ENCODE assay signal across 9 cellular contexts in the genomic region with DNA sequence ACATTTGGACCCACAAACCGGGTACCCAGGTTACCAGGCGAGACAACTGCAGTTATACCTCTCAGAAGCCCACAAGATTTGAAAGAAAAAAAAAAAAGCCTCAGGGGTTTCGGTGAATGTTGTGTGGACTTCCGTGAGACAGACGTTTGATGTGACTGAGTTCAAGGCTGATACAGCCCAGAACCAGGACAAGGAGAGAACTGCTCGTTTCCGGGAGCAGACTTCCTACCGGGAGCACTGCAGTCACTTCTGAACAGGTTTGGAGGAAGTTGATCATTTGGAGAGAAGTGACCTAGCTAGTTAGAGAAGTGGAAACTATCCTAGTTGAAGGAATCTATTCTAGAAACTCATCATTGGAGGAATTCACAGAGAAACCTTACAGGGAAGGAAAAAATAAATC. TPM values are rescaled to one million over a fixed set of nuclear protein-coding genes. Genes with fewer than 3 reads are reported as not detected.
DNase-seq lines count a peak whose midpoint lies in the region; ATAC-seq, FAIRE-seq and TF ChIP-seq lines count a peak whose summit lies in the region.
"Had no signal": no experiment of that assay in that cellular context is flagged by ENCODE, and none has a peak within 500 bp of the region (broad histone marks: within the 10 kb centered on the region; RNA-seq: fewer than 3 reads in every experiment).

No MANE protein-coding gene starts in this region.

- H3K4me1 ChIP-seq in GM12878 (ENCODE audit: control insufficient read depth, insufficient read depth, low read length) (peaks cover 23% of the 10 kb centered on the region), muscle layer of colon (ENCODE audit: insufficient read depth, low read length) (peaks cover 38% of the 10 kb centered on the region)

- RAD21 ChIA-PET in GM12878 (lab: Charles Lee; ENCODE audit: unreplicated experiment) = interaction anchor here (1.4 to 2.9 kb wide), 3 partner anchors 9 to 145 kb away, joined by 3 to 10 read pairs (median 3); no protein-coding TSS in a partner anchor

- BruUV-seq in GM12878 (replicated peaks; lab: Mats Ljungman, UMichigan) = no TSS peak

- H3K36me3 Mint-ChIP-seq in IgD-negative memory B cell = peaks cover 11% of the 10 kb centered on the region

- intact Hi-C loops in GM12878 (cut with micrococcal nuclease; ENCODE audit: unreplicated experiment) = loop anchor here (5.0 kb wide), 1 partner anchor 54 kb away; no protein-coding TSS in a partner anchor

- peaks cover 43 to 67% (median 54%) of the 10 kb centered on the region in 3 donors for H3K4me1 Mint-ChIP-seq in IgD-negative memory B cell

- SMC1A ChIA-PET in GM12878 (lab: Charles Lee; ENCODE audit: uncharacterized antibody, unreplicated experiment) = interaction anchor here (1.1 to 9.9 kb wide), 12 partner anchors 9 to 77 kb away, joined by 4 to 86 read pairs (median 6); a partner anchor contains a TSS

- H3K9me3 ChIP-seq in GM12878 (replicated peaks; ENCODE audit: control insufficient read depth, insufficient read depth, low read length) (no peaks in the 10 kb centered on the region; the same call in 1 of the 3 replicates), muscle layer of colon (ENCODE audit: low read length) (no peaks in the 10 kb centered on the region)

- peak overlapping the region; percentile 86 for H3K4me2 ChIP-seq in GM12878 (ENCODE audit: control insufficient read depth, insufficient read depth)

- 1% methylated on average over 8 of the region's 8 CpGs for WGBS in GM12878 (ENCODE audit: insufficient coverage, insufficient replicate concordance, low lambda C conversion rate, missing lambda C conversion rate)

- H4K20me1 ChIP-seq in GM12878 (ENCODE audit: control insufficient read depth, insufficient read depth) = no peaks in the 10 kb centered on the region; the same call in 1 of the 2 replicates

- ATAC-seq in GM12878 (no peak), HG02973 (IDR thresholded peaks at IDR 0.05; ENCODE audit: unreplicated experiment) (no peak)

- no peak for TF ChIP-seq POLR2A in GM12878 (IDR thresholded peaks at IDR 0.05; ENCODE audit: low read depth, low read length)

- H3K27me3 ChIP-seq in GM12878 (replicated peaks in 1 of 2; ENCODE audit: control insufficient read depth in 2 of 2, insufficient read depth in 2 of 2, low read length in 1 of 2) (no peaks in the 10 kb centered on the region), muscle layer of colon (ENCODE audit: control insufficient read depth in 1 of 2, insufficient read depth in 2 of 2, low read length in 2 of 2) (no peaks in the 10 kb centered on the region)

- peak overlapping the region; percentile 89 to 99 (median 98) for H3K4me3 Mint-ChIP-seq in IgD-negative memory B cell

- in situ Hi-C loops in GM12878 (cut with MboI) = no loop called here

- H3K4me3 ChIP-seq in AG04449 (ENCODE audit: low read depth, low read length) = peak overlapping the region; percentile 76
- peak overlapping the region; percentile 61; the same call in 1 of the 2 replicates for H3K4me3 ChIP-seq in GM12878
- peak overlapping the region; percentile 62 to 89 for H3K4me3 ChIP-seq in muscle layer of colon (ENCODE audit: low read depth in 1 of 2, low read length in 2 of 2)

- TF ChIP-seq CTCF in AG04449 (IDR thresholded peaks at IDR 0.05; ENCODE audit: insufficient read depth, low read length, missing control alignments) (no peak), GM12878 (IDR thresholded peaks at IDR 0.05 in 2 of 3, conservative IDR thresholded peaks at IDR 0.05 in 1 of 3; ENCODE audit: control insufficient read depth in 2 of 3, extremely low read depth in 1 of 3, insufficient read depth in 1 of 3, low read depth in 3 of 3, low read length in 3 of 3) (no peak)

- no peaks in the 10 kb centered on the region for H3K27me3 Mint-ChIP-seq in IgD-negative memory B cell

- peak overlapping the region; percentile 63; the same call in 1 of the 2 replicates for H3K9ac ChIP-seq in GM12878 (ENCODE audit: control insufficient read depth, insufficient read depth, low read length)
- H3K9ac ChIP-seq in muscle layer of colon (ENCODE audit: low read length) = no peak overlapping the region

- H3K36me3 ChIP-seq in GM12878 (ENCODE audit: control insufficient read depth in 2 of 2, insufficient read depth in 2 of 2, low read length in 1 of 2) (no peaks in the 10 kb centered on the region; a peak in 1 of 4 replicates), muscle layer of colon (ENCODE audit: insufficient read depth, low read length) (peaks cover 5% of the 10 kb centered on the region)

- no peak for TF ChIP-seq RAD21 in GM12878 (IDR thresholded peaks at IDR 0.05; ENCODE audit: insufficient read depth, low read depth, low read length)

- no peaks in the 10 kb centered on the region for H3K9me3 Mint-ChIP-seq in IgD-negative memory B cell

- FAIRE-seq in GM12878 (lab: Jason Lieb, UNC) (no peak), GM19239 (lab: Jason Lieb, UNC) (no peak)

- H3K27ac Mint-ChIP-seq in IgD-negative memory B cell = peak overlapping the region; percentile 60 to 93 (median 84)

- DNase-seq in AG04449 (ENCODE audit: low read depth, low spot score) = no peak
- no peak for DNase-seq in GM12878 (ENCODE audit: low read depth, low spot score)
- DNase-seq in SW480 (ENCODE audit: low spot score) = no peak
- DNase-seq in GM19239 (ENCODE audit: insufficient read length, low spot score) = no peak
- no peak for DNase-seq in germinal center (ENCODE audit: low spot score)
- DNase-seq: stimulated activated CD4-positive, alpha-beta T cell treated with anti-CD3 and anti-CD28 coated beads, Interleukin-4, amount 100 ng/mL, for 4 hours had no signal

- POLR2A ChIA-PET in AG04449 (lab: Yijun Ruan, JAX) (interaction anchor here (1.4 to 1.7 kb wide), 2 partner anchors 10 to 12 kb away, joined by 3 to 9 read pairs; no protein-coding TSS in a partner anchor), GM12878 (lab: Charles Lee) (interaction anchor here (1.2 to 4.9 kb wide), 3 partner anchors 10 to 31 kb away, joined by 5 to 24 read pairs (median 21); no protein-coding TSS in a partner anchor)

- no peak overlapping the region for H2AFZ ChIP-seq in GM12878 (ENCODE audit: control insufficient read depth, low read depth, low read length)

- CTCF ChIA-PET in AG04449 (lab: Yijun Ruan, JAX) = interaction anchor here (0.8 to 2.3 kb wide), 3 partner anchors 55 to 208 kb away, joined by 3 to 9 read pairs (median 7); no protein-coding TSS in a partner anchor
- CTCF ChIA-PET in GM12878 (lab: Yijun Ruan, JAX) = interaction anchor here (0.6 to 4.9 kb wide), 9 partner anchors 10 to 73 kb away, joined by 3 to 35 read pairs (median 4); no protein-coding TSS in a partner anchor

- TF ChIP-seq EP300 in GM12878 (IDR thresholded peaks at IDR 0.05; ENCODE audit: borderline replicate concordance in 1 of 2, control insufficient read depth in 1 of 2, low read depth in 2 of 2, low read length in 2 of 2) = no peak

- H3K27ac ChIP-seq in GM12878 (ENCODE audit: control insufficient read depth, insufficient read depth) = no peak overlapping the region
- H3K27ac ChIP-seq in muscle layer of colon (ENCODE audit: low read depth, low read length) = no peak overlapping the region

- H3K79me2 ChIP-seq in GM12878 (ENCODE audit: control insufficient read depth, insufficient read depth, low read length) = peaks cover 4% of the 10 kb centered on the region; the same call in 1 of the 2 replicates

RNA-seq across cellular contexts. Expression of a gene that starts 0.8 kb away (rescaled TPM):
- 50.8 TPM for polyA plus RNA-seq in IgD-negative memory B cell
- total RNA-seq in GM12878 (2013; cell fraction: nucleolus; rRNA removed) = 15.8 and 18.7 TPM in 2 replicates
- total RNA-seq in GM12878 (2014; rRNA removed) = 56.8 and 61.6 TPM in 2 replicates
- 46.7 and 47.1 TPM in 2 replicates for total RNA-seq in GM12878 (2014; rRNA removed; fragmentation: Illumina TruSeq; extraction: Trizol)
- 40.1 and 40.8 TPM in 2 replicates for total RNA-seq in GM12878 (2021)
- polyA plus RNA-seq in GM12878 (2011; ENCODE audit: low read depth) = 41.0 TPM
- polyA plus RNA-seq in GM12878 (2011; rRNA removed) = 117 and 152 TPM in 2 replicates
- 213 and 224 TPM in 2 replicates for polyA plus RNA-seq in GM12878 (2011; cell fraction: cytosol; rRNA removed)
- 81.0 and 88.5 TPM in 2 replicates for polyA plus RNA-seq in GM12878 (2011; cell fraction: nucleus; rRNA removed)
- polyA plus RNA-seq in GM12878 (2012) = 46.6 and 59.5 TPM in 2 replicates
- 24.0 and 60.0 TPM in 2 replicates for polyA plus RNA-seq in GM12878 (2014; fragmentation: Illumina TruSeq; extraction: Trizol)
- polyA plus RNA-seq in GM12878 (2014; fragmentation: Nextera tagmentation; extraction: Ambion mirVana) = 100 to 1,000 TPM; 181 to 193 TPM
- 75.6 and 80.0 TPM in 2 replicates for polyA plus RNA-seq in GM12878 (2014; rRNA removed)
- polyA plus RNA-seq in GM12878 (2016; fragmentation: Nextera tagmentation; extraction: Ambion mirVana) = 100 to 1,000 TPM; 142 to 143 TPM
- 46.0 and 47.9 TPM in 2 replicates for polyA minus RNA-seq in GM12878 (2011; rRNA and poly(A)+ RNA removed)
- 18.3 and 23.1 TPM in 2 replicates for polyA minus RNA-seq in GM12878 (2011; cell fraction: cytosol; rRNA and poly(A)+ RNA removed)
- polyA minus RNA-seq in GM12878 (2011; cell fraction: nucleus; rRNA and poly(A)+ RNA removed) = 11.4 and 13.1 TPM in 2 replicates

RNA-seq across cellular contexts. Expression of a gene that starts 3.3 kb away (rescaled TPM):
- polyA plus RNA-seq in IgD-negative memory B cell (1.6 TPM), GM12878 (2011; rRNA removed) (12.4 and 16.1 TPM in 2 replicates), GM12878 (2014; fragmentation: Illumina TruSeq; extraction: Trizol) (2.6 and 4.5 TPM in 2 replicates), GM12878 (2014; fragmentation: Nextera tagmentation; extraction: Ambion mirVana) (1 to 10 TPM; 1.3 TPM), GM12878 (2014; rRNA removed) (3.2 and 4.0 TPM in 2 replicates), GM12878 (2016; fragmentation: Nextera tagmentation; extraction: Ambion mirVana) (1 to 10 TPM; 3.3 to 5.1 TPM)
- total RNA-seq in GM12878 (2013; cell fraction: nucleolus; rRNA removed) = 8.2 and 8.6 TPM in 2 replicates
- total RNA-seq in GM12878 (2014; rRNA removed) (2.5 and 4.6 TPM in 2 replicates), GM12878 (2014; rRNA removed; fragmentation: Illumina TruSeq; extraction: Trizol) (2.8 and 3.5 TPM in 2 replicates), GM12878 (2021) (3.4 and 3.5 TPM in 2 replicates)
- 2.8 TPM for polyA plus RNA-seq in GM12878 (2011; ENCODE audit: low read depth)
- 9.7 and 10.5 TPM in 2 replicates for polyA plus RNA-seq in GM12878 (2011; cell fraction: cytosol; rRNA removed)
- 24.8 and 27.5 TPM in 2 replicates for polyA plus RNA-seq in GM12878 (2011; cell fraction: nucleus; rRNA removed)
- 4.2 and 4.6 TPM in 2 replicates for polyA plus RNA-seq in GM12878 (2012)
- polyA minus RNA-seq in GM12878 (2011; rRNA and poly(A)+ RNA removed) = 13.9 and 19.0 TPM in 2 replicates
- polyA minus RNA-seq in GM12878 (2011; cell fraction: cytosol; rRNA and poly(A)+ RNA removed) = 1.5 and 4.0 TPM in 2 replicates
- polyA minus RNA-seq in GM12878 (2011; cell fraction: nucleus; rRNA and poly(A)+ RNA removed) = 6.3 and 9.0 TPM in 2 replicates

RNA-seq across cellular contexts. Expression of a gene that starts 13.0 kb away (rescaled TPM):
- polyA plus RNA-seq in IgD-negative memory B cell (not detected), GM12878 (2011; rRNA removed) (0.65 and 1.2 TPM in 2 replicates), GM12878 (2014; fragmentation: Illumina TruSeq; extraction: Trizol) (0.09 TPM in 1 of 2 replicates, not detected in the other), GM12878 (2014; fragmentation: Nextera tagmentation; extraction: Ambion mirVana) (not detected), GM12878 (2014; rRNA removed) (1.00 and 1.3 TPM in 2 replicates), GM12878 (2016; fragmentation: Nextera tagmentation; extraction: Ambion mirVana) (1 to 10 TPM; 1.6 to 1.7 TPM)
- total RNA-seq in GM12878 (2013; cell fraction: nucleolus; rRNA removed) = 3.7 and 4.3 TPM in 2 replicates
- total RNA-seq in GM12878 (2014; rRNA removed) (0.60 and 1.8 TPM in 2 replicates), GM12878 (2014; rRNA removed; fragmentation: Illumina TruSeq; extraction: Trizol) (0.67 and 0.69 TPM in 2 replicates), GM12878 (2021) (3.0 TPM in 2 replicates)
- not detected for polyA plus RNA-seq in GM12878 (2011; ENCODE audit: low read depth)
- polyA plus RNA-seq in GM12878 (2011; cell fraction: cytosol; rRNA removed) = 2.1 and 2.9 TPM in 2 replicates
- 2.5 and 4.3 TPM in 2 replicates for polyA plus RNA-seq in GM12878 (2011; cell fraction: nucleus; rRNA removed)
- 0.41 and 0.51 TPM in 2 replicates for polyA plus RNA-seq in GM12878 (2012)
- 0.80 and 1.9 TPM in 2 replicates for polyA minus RNA-seq in GM12878 (2011; rRNA and poly(A)+ RNA removed)
- 1.2 and 1.5 TPM in 2 replicates for polyA minus RNA-seq in GM12878 (2011; cell fraction: cytosol; rRNA and poly(A)+ RNA removed)
- polyA minus RNA-seq in GM12878 (2011; cell fraction: nucleus; rRNA and poly(A)+ RNA removed) = 2.3 and 6.2 TPM in 2 replicates

RNA-seq across cellular contexts. Expression of a gene that starts 26.0 kb away (rescaled TPM):
- not detected for polyA plus RNA-seq in IgD-negative memory B cell
- not detected in 2 replicates for total RNA-seq in GM12878 (2013; cell fraction: nucleolus; rRNA removed)
- total RNA-seq in GM12878 (2014; rRNA removed) = 0.34 TPM in 1 of 2 replicates, not detected in the other
- total RNA-seq in GM12878 (2014; rRNA removed; fragmentation: Illumina TruSeq; extraction: Trizol) = not detected in 2 replicates
- not detected in 2 replicates for total RNA-seq in GM12878 (2021)
- polyA plus RNA-seq in GM12878 (2011; ENCODE audit: low read depth) = not detected
- not detected in 2 replicates for polyA plus RNA-seq in GM12878 (2011; rRNA removed)
- 0.04 TPM in 1 of 2 replicates, not detected in the other for polyA plus RNA-seq in GM12878 (2011; cell fraction: cytosol; rRNA removed)
- not detected in 2 replicates for polyA plus RNA-seq in GM12878 (2011; cell fraction: nucleus; rRNA removed)
- polyA plus RNA-seq in GM12878 (2012) = not detected in 2 replicates
- polyA plus RNA-seq in GM12878 (2014; fragmentation: Illumina TruSeq; extraction: Trizol) = not detected in 2 replicates
- polyA plus RNA-seq in GM12878 (2014; fragmentation: Nextera tagmentation; extraction: Ambion mirVana) = not detected
- polyA plus RNA-seq in GM12878 (2014; rRNA removed) = 0.26 TPM in 1 of 2 replicates, not detected in the other
- polyA plus RNA-seq in GM12878 (2016; fragmentation: Nextera tagmentation; extraction: Ambion mirVana) = not detected
- not detected in 2 replicates for polyA minus RNA-seq in GM12878 (2011; rRNA and poly(A)+ RNA removed)
- polyA minus RNA-seq in GM12878 (2011; cell fraction: cytosol; rRNA and poly(A)+ RNA removed) = not detected in 2 replicates
- polyA minus RNA-seq in GM12878 (2011; cell fraction: nucleus; rRNA and poly(A)+ RNA removed) = not detected in 2 replicates

RNA-seq across cellular contexts. Expression of a gene that starts 51.3 kb away (rescaled TPM):
- polyA plus RNA-seq in IgD-negative memory B cell (5.2 TPM), GM12878 (2011; rRNA removed) (28.7 and 47.4 TPM in 2 replicates), GM12878 (2014; fragmentation: Illumina TruSeq; extraction: Trizol) (16.0 and 25.2 TPM in 2 replicates), GM12878 (2014; fragmentation: Nextera tagmentation; extraction: Ambion mirVana) (10 to 100 TPM in 1 of 2 experiments, 1 to 10 TPM in 1; 5.4 to 16.0 TPM), GM12878 (2014; rRNA removed) (32.0 and 37.1 TPM in 2 replicates), GM12878 (2016; fragmentation: Nextera tagmentation; extraction: Ambion mirVana) (10 to 100 TPM; 38.8 to 42.3 TPM)
- total RNA-seq in GM12878 (2013; cell fraction: nucleolus; rRNA removed) = 11.5 and 12.5 TPM in 2 replicates
- total RNA-seq in GM12878 (2014; rRNA removed) (11.7 and 12.8 TPM in 2 replicates), GM12878 (2014; rRNA removed; fragmentation: Illumina TruSeq; extraction: Trizol) (10.9 and 11.7 TPM in 2 replicates), GM12878 (2021) (31.5 and 35.5 TPM in 2 replicates)
- polyA plus RNA-seq in GM12878 (2011; ENCODE audit: low read depth) = 9.4 TPM
- polyA plus RNA-seq in GM12878 (2011; cell fraction: cytosol; rRNA removed) = 49.0 and 53.8 TPM in 2 replicates
- polyA plus RNA-seq in GM12878 (2011; cell fraction: nucleus; rRNA removed) = 34.3 and 35.4 TPM in 2 replicates
- polyA plus RNA-seq in GM12878 (2012) = 13.6 and 14.5 TPM in 2 replicates
- 23.6 and 48.8 TPM in 2 replicates for polyA minus RNA-seq in GM12878 (2011; rRNA and poly(A)+ RNA removed)
- polyA minus RNA-seq in GM12878 (2011; cell fraction: cytosol; rRNA and poly(A)+ RNA removed) = 10.1 and 12.2 TPM in 2 replicates
- 8.3 and 16.8 TPM in 2 replicates for polyA minus RNA-seq in GM12878 (2011; cell fraction: nucleus; rRNA and poly(A)+ RNA removed)
